ENCODE assay signal across 11 cellular contexts in the genomic region with DNA sequence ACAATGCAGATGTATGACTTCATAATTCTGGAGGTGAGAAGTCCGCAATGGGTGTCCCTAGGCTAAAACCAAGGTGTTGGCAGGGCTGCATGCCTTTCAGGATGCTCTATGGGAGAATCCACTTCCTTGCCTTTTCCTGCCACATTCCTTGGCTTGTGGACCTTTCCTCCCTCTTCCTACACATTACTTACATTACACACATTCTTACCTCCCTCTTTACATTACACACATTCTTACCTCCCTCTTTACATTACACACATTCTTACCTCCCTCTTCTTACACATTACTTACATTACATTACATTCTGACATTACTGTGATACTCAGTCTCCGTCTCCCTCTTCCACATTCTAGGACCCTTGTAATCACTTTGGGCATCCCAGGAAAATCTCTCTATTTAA. TPM values are rescaled to one million over a fixed set of nuclear protein-coding genes. Genes with fewer than 3 reads are reported as not detected.
"Had no signal": no experiment of that assay in that cellular context is flagged by ENCODE, and none has a peak within 500 bp of the region (broad histone marks: within the 10 kb centered on the region; RNA-seq: fewer than 3 reads in every experiment).

No MANE protein-coding gene starts in this region.

- H3K4me2 ChIP-seq: GM23338 had no signal

- H2AFZ ChIP-seq: GM23338 had no signal

- FAIRE-seq: H1, H54, HepG2, K562 had no signal

- DNase-seq: H9, HCEC 1CT, HFFc6, KG1 had no signal

- H3K4me3 ChIP-seq: GM23338, K562 had no signal

- ATAC-seq: GM23338, K562 had no signal

- H3K27ac ChIP-seq: HL-60 had no signal

RNA-seq across cellular contexts. Expression of a gene that starts 14.2 kb away (rescaled TPM):
- total RNA-seq: GM23338, HFFc6, K562 had no signal
- polyA plus RNA-seq: IgD-negative memory B cell, K562 had no signal
